In the genomic region with DNA sequence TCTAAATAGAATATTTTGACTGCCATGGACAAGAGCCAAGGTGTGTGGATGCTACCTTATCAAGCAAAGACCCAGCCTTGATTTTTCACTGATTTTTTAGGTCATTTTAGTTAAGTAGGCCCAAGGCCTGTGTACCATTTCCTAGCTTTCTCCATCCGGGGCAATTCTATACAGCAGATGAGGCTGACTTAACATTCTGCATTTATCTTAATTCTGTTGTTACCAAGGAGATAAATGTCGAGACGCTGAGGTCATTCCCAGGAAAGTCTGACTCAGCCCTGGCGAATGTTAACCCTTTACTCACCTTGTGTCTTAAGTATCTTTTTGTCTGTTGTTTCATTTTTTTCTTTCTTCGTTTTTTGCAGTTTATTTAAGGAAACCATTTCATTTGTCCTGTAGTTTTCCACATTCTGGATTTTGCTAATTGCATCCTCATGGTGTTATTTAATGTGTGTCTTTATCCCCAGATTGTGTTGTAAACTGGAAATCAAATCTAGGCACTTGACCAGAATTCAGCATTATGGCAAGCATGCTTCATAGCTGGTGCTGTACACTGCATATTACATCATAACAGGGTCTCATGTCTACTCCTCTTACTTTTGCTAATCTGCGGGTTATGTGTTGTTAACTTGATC, we compare ENCODE assay signal across 8 cellular contexts.
DNase-seq lines count a peak whose midpoint lies in the region; ATAC-seq, FAIRE-seq and TF ChIP-seq lines count a peak whose summit lies in the region.

No MANE protein-coding gene starts in this region.

- intact Hi-C loops in MCF 10A (cut with micrococcal nuclease) (no loop called here), breast epithelium (cut with DNase I; ENCODE audit: low total_unique reads) (no loop called here), heart left ventricle (cut with DNase I) (no loop called here), kidney (cut with DNase I) (no loop called here)

- no peaks in the 10 kb centered on the region for H3K9me2 ChIP-seq in MM.1S (replicated peaks; ENCODE audit: insufficient read depth, low read length)

- no peak for TF ChIP-seq CTCF in MCF 10A (IDR thresholded peaks at IDR 0.05; ENCODE audit: unreplicated experiment)
- no peak for TF ChIP-seq CTCF in breast epithelium (IDR thresholded peaks at IDR 0.05)
- TF ChIP-seq CTCF in heart left ventricle (IDR thresholded peaks at IDR 0.05), result no peak
- TF ChIP-seq CTCF in thoracic aorta (IDR thresholded peaks at IDR 0.05), result no peak
- TF ChIP-seq CTCF in kidney (IDR thresholded peaks at IDR 0.05; ENCODE audit: borderline replicate concordance, extremely low read depth, insufficient read depth), result no peak
- no peak for TF ChIP-seq CTCF in MM.1S (IDR thresholded peaks at IDR 0.05; ENCODE audit: low read length)

- peak; percentile 87 for DNase-seq in MCF 10A (ENCODE audit: unreplicated experiment)
- DNase-seq in breast epithelium (ENCODE audit: low spot score in 2 of 2), result no peak
- peak; percentile 92 for DNase-seq in SK-N-DZ (ENCODE audit: low spot score)
- DNase-seq in heart left ventricle, result peak in 1 of 5 donors; percentile 15
- DNase-seq in thoracic aorta (ENCODE audit: low spot score), result no peak
- no peak for DNase-seq in kidney
- no peak for DNase-seq in retina
- no peak for DNase-seq in MM.1S

- BruUV-seq in MCF 10A (replicated peaks; lab: Mats Ljungman, UMichigan), result no TSS peak

- H3K27me3 Mint-ChIP-seq in MCF 10A (ENCODE audit: insufficient read depth, unreplicated experiment), result no peaks in the 10 kb centered on the region

- 19 to 26% (median 22%) methylated on average over 6 of the region's 6 CpGs for WGBS in heart left ventricle, 4 donors

- H3K36me3 Mint-ChIP-seq in MCF 10A (ENCODE audit: insufficient read depth, unreplicated experiment), result no peaks in the 10 kb centered on the region

- peaks cover 17% of the 10 kb centered on the region for H3K9me3 Mint-ChIP-seq in MCF 10A (ENCODE audit: unreplicated experiment)

- no peak overlapping the region for H2AFZ ChIP-seq in MM.1S (ENCODE audit: low read length)

- CTCF ChIA-PET in MCF 10A (lab: Yijun Ruan, JAX), result interaction anchor here (0.6 to 1.0 kb wide), 3 partner anchors 9 to 668 kb away, joined by 3 to 6 read pairs (median 4); no protein-coding TSS in a partner anchor

- H3K27ac ChIP-seq in breast epithelium (peak overlapping the region in 1 of 2 donors; percentile 52), heart left ventricle (peak overlapping the region in 5 of 12 donors; percentile 27 to 62 (median 38)), thoracic aorta (peak overlapping the region; percentile 2 to 20), kidney (ENCODE audit: low read depth in 2 of 2, low read length in 2 of 2) (no peak overlapping the region), MM.1S (ENCODE audit: low read length) (no peak overlapping the region)

- H3K4me3 ChIP-seq in breast epithelium (no peak overlapping the region), heart left ventricle (no peak overlapping the region), thoracic aorta (no peak overlapping the region), kidney (ENCODE audit: low read length in 2 of 2) (no peak overlapping the region), MM.1S (ENCODE audit: low read length) (no peak overlapping the region)

- H3K79me2 ChIP-seq in MM.1S (ENCODE audit: low read length), result no peaks in the 10 kb centered on the region

- ATAC-seq in heart left ventricle (peak in 3 of 4 donors; percentile 48 to 90 (median 52)), thoracic aorta (ENCODE audit: insufficient number of reproducible peaks, low FRiP score, low read depth) (no peak)

- H3K27me3 ChIP-seq in breast epithelium, result no peaks in the 10 kb centered on the region
- no peaks in the 10 kb centered on the region for H3K27me3 ChIP-seq in heart left ventricle
- H3K27me3 ChIP-seq in thoracic aorta (replicated peaks; ENCODE audit: insufficient read depth), result no peaks in the 10 kb centered on the region
- no peaks in the 10 kb centered on the region for H3K27me3 ChIP-seq in MM.1S (replicated peaks; ENCODE audit: insufficient read depth, low read length)

- peak overlapping the region; percentile 77 for H3K27ac Mint-ChIP-seq in MCF 10A (ENCODE audit: low read depth, unreplicated experiment)

- H3K9me3 ChIP-seq in breast epithelium (peaks cover 0 to 7% of the 10 kb centered on the region in 2 donors), heart left ventricle (peaks cover 0 to 33% (median 9%) of the 10 kb centered on the region in 12 donors), thoracic aorta (no peaks in the 10 kb centered on the region), kidney (ENCODE audit: control insufficient read depth in 1 of 2, low read length in 2 of 2) (peaks cover 0 to 6% of the 10 kb centered on the region in 2 donors), MM.1S (replicated peaks; ENCODE audit: insufficient read depth, low read length) (no peaks in the 10 kb centered on the region)

- H3K4me2 ChIP-seq in MM.1S (ENCODE audit: low read depth, low read length), result no peak overlapping the region

- H4K20me1 ChIP-seq in MM.1S (ENCODE audit: insufficient read depth, low read length), result no peaks in the 10 kb centered on the region

- TF ChIP-seq POLR2A in breast epithelium (IDR thresholded peaks at IDR 0.05), result no peak
- TF ChIP-seq POLR2A in heart left ventricle (IDR thresholded peaks at IDR 0.05), result no peak

- H3K36me3 ChIP-seq in breast epithelium, result no peaks in the 10 kb centered on the region
- no peaks in the 10 kb centered on the region for H3K36me3 ChIP-seq in heart left ventricle
- no peaks in the 10 kb centered on the region for H3K36me3 ChIP-seq in thoracic aorta
- H3K36me3 ChIP-seq in kidney (ENCODE audit: control insufficient read depth in 1 of 2, insufficient read depth in 2 of 2, low read length in 2 of 2), result no peaks in the 10 kb centered on the region
- H3K36me3 ChIP-seq in MM.1S (replicated peaks; ENCODE audit: insufficient read depth, low read length), result no peaks in the 10 kb centered on the region

- no peak for FAIRE-seq in kidney (lab: Jason Lieb, UNC)

- H3K4me1 Mint-ChIP-seq in MCF 10A (ENCODE audit: insufficient read depth, unreplicated experiment), result peaks cover 21% of the 10 kb centered on the region

- H3K4me1 ChIP-seq in breast epithelium, result no peaks in the 10 kb centered on the region
- peaks cover 0 to 25% (median 15%) of the 10 kb centered on the region in 12 donors for H3K4me1 ChIP-seq in heart left ventricle
- peaks cover 11 to 33% of the 10 kb centered on the region in 2 donors for H3K4me1 ChIP-seq in thoracic aorta (ENCODE audit: control insufficient read depth in 1 of 2, low read depth in 2 of 2)
- no peaks in the 10 kb centered on the region for H3K4me1 ChIP-seq in kidney (ENCODE audit: control insufficient read depth in 1 of 2, insufficient read depth in 1 of 2, low read depth in 1 of 2, low read length in 2 of 2)
- no peaks in the 10 kb centered on the region for H3K4me1 ChIP-seq in MM.1S (ENCODE audit: low read length)

- peak overlapping the region; percentile 1 for H3K4me3 Mint-ChIP-seq in MCF 10A (ENCODE audit: unreplicated experiment)

- H3F3A ChIP-seq in MM.1S (ENCODE audit: insufficient read depth, low read length), result no peaks in the 10 kb centered on the region

- POLR2A ChIA-PET in MCF 10A (lab: Yijun Ruan, JAX), result interaction anchor here (0.7 to 1.8 kb wide), 10 partner anchors 10 to 782 kb away, joined by 3 to 14 read pairs (median 4); a partner anchor contains a TSS

- no peak overlapping the region for H3K9ac ChIP-seq in kidney (ENCODE audit: low read length in 2 of 2)
- no peak overlapping the region for H3K9ac ChIP-seq in MM.1S (ENCODE audit: low read length)

Comparison
In these comparisons a context has a peak if more than half of its experiments do, and no peak if none do; other contexts are left out.
1. DNase-seq: peak in MCF 10A (single experiment) and SK-N-DZ (single experiment); none in breast epithelium (0 of 2), thoracic aorta (single experiment), kidney (single experiment), retina (single experiment) and MM.1S (single experiment).
2. H3K27ac ChIP-seq: peak in thoracic aorta (2 of 2); none in kidney (0 of 2) and MM.1S (single experiment).